Comparison of ENCODE assay signal across 14 cellular contexts in genomic region chr19:41879670-41880328, GRCh38. TPM values are rescaled to one million over a fixed set of nuclear protein-coding genes. Genes with fewer than 3 reads are reported as not detected.
A peak's percentile ranks its signal among the peaks of the same experiment; 100 is the strongest.
DNase-seq lines count a peak whose midpoint lies in the region; ATAC-seq and TF ChIP-seq lines count a peak whose summit lies in the region.
"Had no signal": no experiment of that assay in that cellular context is flagged by ENCODE, and none has a peak within 500 bp of the region (broad histone marks: within the 10 kb centered on the region; RNA-seq: fewer than 3 reads in every experiment).

No MANE protein-coding gene starts in this region.

- no peak for DNase-seq in activated CD4-positive, alpha-beta memory T cell treated with anti-CD3 and anti-CD28 coated beads for 36 hours
- DNase-seq in activated CD4-positive, alpha-beta memory T cell treated with anti-CD3 and anti-CD28 coated beads, Interleukin-2, amount 10 ng/mL, durations not matched to agents 7 days and 5 days = no peak
- no peak for DNase-seq in SK-N-MC (ENCODE audit: low read depth, low spot score)
- DNase-seq: DMS153; foreskin fibroblast; NCI-H2029; stimulated activated CD8-positive, alpha-beta memory T cell treated with anti-CD3 and anti-CD28 coated beads, Interleukin-4, amount 100 ng/mL, for 48 hours had no signal

- ATAC-seq in GM18873 (IDR thresholded peaks at IDR 0.05; ENCODE audit: low FRiP score, unreplicated experiment) (no peak), GM18858 (IDR thresholded peaks at IDR 0.05; ENCODE audit: unreplicated experiment) (no peak)

- no peaks in the 10 kb centered on the region for H3K27me3 Mint-ChIP-seq in activated CD4-positive, alpha-beta memory T cell treated with anti-CD3 and anti-CD28 coated beads for 36 hours
- no peaks in the 10 kb centered on the region for H3K27me3 Mint-ChIP-seq in activated CD4-positive, alpha-beta memory T cell treated with anti-CD3 and anti-CD28 coated beads, Interleukin-2, amount 10 ng/mL, durations not matched to agents 7 days and 5 days
- H3K27me3 Mint-ChIP-seq in nephron (ENCODE audit: low read depth) = peaks cover 15% of the 10 kb centered on the region

- no peak overlapping the region for H3K4me3 ChIP-seq in SK-N-MC
- H3K4me3 ChIP-seq: prostate gland had no signal

- POLR2A ChIA-PET in activated CD4-positive, alpha-beta memory T cell treated with anti-CD3 and anti-CD28 coated beads for 36 hours (lab: Charles Lee) = no interaction called here
- POLR2A ChIA-PET in activated CD4-positive, alpha-beta memory T cell treated with anti-CD3 and anti-CD28 coated beads, Interleukin-2, amount 10 ng/mL, durations not matched to agents 7 days and 5 days (lab: Charles Lee) = interaction anchor here (1.1 to 13.3 kb wide), 3 partner anchors 10 to 20 kb away, joined by 3 to 384 read pairs (median 135); partner anchors contain the start of genes CD79A and RPS19

- peaks cover 14% of the 10 kb centered on the region for H3K36me3 Mint-ChIP-seq in activated CD4-positive, alpha-beta memory T cell treated with anti-CD3 and anti-CD28 coated beads for 36 hours
- H3K36me3 Mint-ChIP-seq in activated CD4-positive, alpha-beta memory T cell treated with anti-CD3 and anti-CD28 coated beads, Interleukin-2, amount 10 ng/mL, durations not matched to agents 7 days and 5 days (ENCODE audit: low read depth) = peaks cover 20% of the 10 kb centered on the region
- no peaks in the 10 kb centered on the region for H3K36me3 Mint-ChIP-seq in nephron (ENCODE audit: low read depth)
- H3K36me3 Mint-ChIP-seq: mesothelial cell of epicardium had no signal

- H3K4me3 Mint-ChIP-seq in activated CD4-positive, alpha-beta memory T cell treated with anti-CD3 and anti-CD28 coated beads for 36 hours = no peak overlapping the region
- no peak overlapping the region for H3K4me3 Mint-ChIP-seq in activated CD4-positive, alpha-beta memory T cell treated with anti-CD3 and anti-CD28 coated beads, Interleukin-2, amount 10 ng/mL, durations not matched to agents 7 days and 5 days
- peak overlapping the region; percentile 35 to 68 (median 49) for H3K4me3 Mint-ChIP-seq in nephron
- H3K4me3 Mint-ChIP-seq: mesothelial cell of epicardium had no signal

- peak overlapping the region; percentile 61 for H3K9ac ChIP-seq in SK-N-MC (ENCODE audit: insufficient read length)
- H3K9ac ChIP-seq: KMS-11 had no signal

- H3K4me1 Mint-ChIP-seq in activated CD4-positive, alpha-beta memory T cell treated with anti-CD3 and anti-CD28 coated beads for 36 hours (ENCODE audit: low read depth) = peaks cover 55% of the 10 kb centered on the region
- peaks cover 56% of the 10 kb centered on the region for H3K4me1 Mint-ChIP-seq in activated CD4-positive, alpha-beta memory T cell treated with anti-CD3 and anti-CD28 coated beads, Interleukin-2, amount 10 ng/mL, durations not matched to agents 7 days and 5 days
- peaks cover 2% of the 10 kb centered on the region for H3K4me1 Mint-ChIP-seq in nephron

- peak overlapping the region; percentile 6 for H3K27ac Mint-ChIP-seq in activated CD4-positive, alpha-beta memory T cell treated with anti-CD3 and anti-CD28 coated beads for 36 hours
- no peak overlapping the region for H3K27ac Mint-ChIP-seq in activated CD4-positive, alpha-beta memory T cell treated with anti-CD3 and anti-CD28 coated beads, Interleukin-2, amount 10 ng/mL, durations not matched to agents 7 days and 5 days
- no peak overlapping the region for H3K27ac Mint-ChIP-seq in nephron
- H3K27ac Mint-ChIP-seq: mesothelial cell of epicardium had no signal

- no peaks in the 10 kb centered on the region for H3K36me3 ChIP-seq in SK-N-MC (ENCODE audit: insufficient read depth, low read length)
- H3K36me3 ChIP-seq: prostate gland had no signal

- CTCF ChIA-PET in activated CD4-positive, alpha-beta memory T cell treated with anti-CD3 and anti-CD28 coated beads for 36 hours (lab: Charles Lee) = interaction anchor here (1.3 kb wide), 1 partner anchor 71 kb away, joined by 3 read pairs; no protein-coding TSS in a partner anchor
- CTCF ChIA-PET in activated CD4-positive, alpha-beta memory T cell treated with anti-CD3 and anti-CD28 coated beads, Interleukin-2, amount 10 ng/mL, durations not matched to agents 7 days and 5 days (lab: Charles Lee) = interaction anchor here (0.6 to 1.0 kb wide), 3 partner anchors 9 to 432 kb away, joined by 4 to 6 read pairs (median 5); no protein-coding TSS in a partner anchor

- intact Hi-C loops in activated CD4-positive, alpha-beta memory T cell treated with anti-CD3 and anti-CD28 coated beads for 36 hours (cut with micrococcal nuclease) = loop anchor here (10.0 kb wide), 1 partner anchor 315 kb away; no protein-coding TSS in a partner anchor

- no peak for TF ChIP-seq CTCF in nephron (IDR thresholded peaks at IDR 0.05; ENCODE audit: unreplicated experiment in 3 of 3)

- no peaks in the 10 kb centered on the region for H3K9me3 Mint-ChIP-seq in activated CD4-positive, alpha-beta memory T cell treated with anti-CD3 and anti-CD28 coated beads for 36 hours
- H3K9me3 Mint-ChIP-seq in activated CD4-positive, alpha-beta memory T cell treated with anti-CD3 and anti-CD28 coated beads, Interleukin-2, amount 10 ng/mL, durations not matched to agents 7 days and 5 days = no peaks in the 10 kb centered on the region
- no peaks in the 10 kb centered on the region for H3K9me3 Mint-ChIP-seq in nephron
- H3K9me3 Mint-ChIP-seq: mesothelial cell of epicardium had no signal

- H3K9me3 ChIP-seq in SK-N-MC (ENCODE audit: low read depth, low read length) = no peaks in the 10 kb centered on the region
- H3K9me3 ChIP-seq: prostate gland had no signal

- H3K27ac ChIP-seq in SK-N-MC = peak overlapping the region; percentile 96
- H3K27ac ChIP-seq: KMS-11, prostate gland had no signal

RNA-seq across cellular contexts. Expression of gene CD79A, which starts 2.7 kb away (rescaled TPM):
- 1 to 10 TPM; 1.5 to 1.6 TPM for total RNA-seq in activated CD4-positive, alpha-beta memory T cell treated with anti-CD3 and anti-CD28 coated beads for 36 hours
- total RNA-seq in activated CD4-positive, alpha-beta memory T cell treated with anti-CD3 and anti-CD28 coated beads, Interleukin-2, amount 10 ng/mL, durations not matched to agents 7 days and 5 days = under 1 TPM; 0.35 to 0.38 TPM

RNA-seq across cellular contexts. Expression of gene ARHGEF1, which starts 3.2 kb away (rescaled TPM):
- 100 to 1,000 TPM; 298 to 327 TPM for total RNA-seq in activated CD4-positive, alpha-beta memory T cell treated with anti-CD3 and anti-CD28 coated beads for 36 hours
- 100 to 1,000 TPM; 657 TPM for total RNA-seq in activated CD4-positive, alpha-beta memory T cell treated with anti-CD3 and anti-CD28 coated beads, Interleukin-2, amount 10 ng/mL, durations not matched to agents 7 days and 5 days

RNA-seq across cellular contexts. Expression of gene RPS19, which starts 19.7 kb away (rescaled TPM):
- total RNA-seq in activated CD4-positive, alpha-beta memory T cell treated with anti-CD3 and anti-CD28 coated beads for 36 hours = 1,000 to 10,000 TPM; 3,181 to 3,314 TPM
- 1,000 to 10,000 TPM; 2,625 to 2,652 TPM for total RNA-seq in activated CD4-positive, alpha-beta memory T cell treated with anti-CD3 and anti-CD28 coated beads, Interleukin-2, amount 10 ng/mL, durations not matched to agents 7 days and 5 days

RNA-seq across cellular contexts. Expression of gene DMRTC2, which starts 35.0 kb away (rescaled TPM):
- not detected for total RNA-seq in activated CD4-positive, alpha-beta memory T cell treated with anti-CD3 and anti-CD28 coated beads for 36 hours
- total RNA-seq in activated CD4-positive, alpha-beta memory T cell treated with anti-CD3 and anti-CD28 coated beads, Interleukin-2, amount 10 ng/mL, durations not matched to agents 7 days and 5 days = not detected
- total RNA-seq: mesothelial cell of epicardium, urinary bladder had no signal

RNA-seq across cellular contexts. Expression of gene LYPD4, which starts 35.3 kb away (rescaled TPM):
- not detected for total RNA-seq in activated CD4-positive, alpha-beta memory T cell treated with anti-CD3 and anti-CD28 coated beads for 36 hours
- not detected for total RNA-seq in activated CD4-positive, alpha-beta memory T cell treated with anti-CD3 and anti-CD28 coated beads, Interleukin-2, amount 10 ng/mL, durations not matched to agents 7 days and 5 days
- total RNA-seq: mesothelial cell of epicardium, urinary bladder had no signal

Comparison
In these comparisons a context has a peak if more than half of its experiments do, and no peak if none do; other contexts are left out.
1. H3K4me3 Mint-ChIP-seq: peak in nephron (3 of 3); none in activated CD4-positive, alpha-beta memory T cell treated with anti-CD3 and anti-CD28 coated beads for 36 hours (single experiment) and activated CD4-positive, alpha-beta memory T cell treated with anti-CD3 and anti-CD28 coated beads, Interleukin-2, amount 10 ng/mL, durations not matched to agents 7 days and 5 days (single experiment).